In genomic region chr16:68432701-68433100, GRCh38 we compare ENCODE assay signal across 40 cellular contexts. TPM values are rescaled to one million over a fixed set of nuclear protein-coding genes. Genes with fewer than 3 reads are reported as not detected.
"Had no signal": no experiment of that assay in that cellular context is flagged by ENCODE, and none has a peak within 500 bp of the region (broad histone marks: within the 10 kb centered on the region; RNA-seq: fewer than 3 reads in every experiment).

No MANE protein-coding gene starts in this region.

- H3K27ac Mint-ChIP-seq: activated naive CD4-positive, alpha-beta T cell treated with anti-CD3 and anti-CD28 coated beads for 36 hours; activated naive CD4-positive, alpha-beta T cell treated with anti-CD3 and anti-CD28 coated beads, Interleukin-2, amount 10 ng/mL, durations not matched to agents 7 days and 5 days; activated naive CD4-positive, alpha-beta T cell treated with anti-CD3 and anti-CD28 coated beads, Interleukin-2, amount 50 U/mL, for 24 hours; activated naive CD4-positive, alpha-beta T cell treated with anti-CD3 and anti-CD28 coated beads, Interleukin-2, amount 50 U/mL, for 72 hours; activated naive CD8-positive, alpha-beta T cell; activated naive CD8-positive, alpha-beta T cell treated with anti-CD3 and anti-CD28 coated beads for 36 hours; activated naive CD8-positive, alpha-beta T cell treated with anti-CD3 and anti-CD28 coated beads, Interleukin-2, amount 10 ng/mL, durations not matched to agents 7 days and 5 days; activated naive CD8-positive, alpha-beta T cell treated with anti-CD3 and anti-CD28 coated beads, Interleukin-2, amount 50 U/mL, for 24 hours; activated T-cell treated with anti-CD3 and anti-CD28 coated beads, Interleukin-2, amount 50 U/mL, for 72 hours; activated T-helper 1 cell treated with anti-CD3 and anti-CD28 coated beads, Interleukin-12 subunit alpha, Interleukin-12 subunit beta, Interleukin-2, Interleukin-4 antibody, amounts not matched to agents 30 ng/mL and 10 ng/mL and 1 ng/mL, durations not matched to agents 14 hours and 24 hours and 36 hours; activated T-helper 17 cell treated with anti-CD3 and anti-CD28 coated beads, Interleukin-2, amount 50 U/mL, for 72 hours; activated T-helper 2 cell treated with anti-CD3 and anti-CD28 coated beads, Interferon-gamma antibody, Interleukin-2, Interleukin-4, amounts not matched to agents 10 μg/mL and 5 μg/mL and 100 μg/mL, durations not matched to agents 14 hours and 24 hours and 36 hours; brain had no signal

- ATAC-seq: activated naive CD4-positive, alpha-beta T cell treated with anti-CD3 and anti-CD28 coated beads, Interleukin-2, amount 50 U/mL, for 72 hours; activated naive CD8-positive, alpha-beta T cell treated with anti-CD3 and anti-CD28 coated beads, Interleukin-2, amount 50 U/mL, for 24 hours; activated T-cell treated with anti-CD3 and anti-CD28 coated beads, Interleukin-2, amount 50 U/mL, for 4 hours; activated T-cell treated with anti-CD3 and anti-CD28 coated beads, Interleukin-2, amount 50 U/mL, for 72 hours; activated T-helper 17 cell treated with anti-CD3 and anti-CD28 coated beads, Interleukin-2, amount 50 U/mL, for 72 hours; body of pancreas had no signal

- H3K27ac ChIP-seq: adrenal gland, ascending aorta, body of pancreas, brain microvascular endothelial cell, breast epithelium, cardiac muscle cell had no signal

- H3K4me3 ChIP-seq: adrenal gland, ascending aorta, body of pancreas, breast epithelium, cardiac muscle cell had no signal

- H3K36me3 Mint-ChIP-seq: activated naive CD8-positive, alpha-beta T cell; activated naive CD8-positive, alpha-beta T cell treated with anti-CD3 and anti-CD28 coated beads for 36 hours had no signal

- H3K4me3 Mint-ChIP-seq: activated naive CD4-positive, alpha-beta T cell treated with anti-CD3 and anti-CD28 coated beads for 36 hours; activated naive CD4-positive, alpha-beta T cell treated with anti-CD3 and anti-CD28 coated beads, Interleukin-2, amount 10 ng/mL, durations not matched to agents 7 days and 5 days; activated naive CD4-positive, alpha-beta T cell treated with anti-CD3 and anti-CD28 coated beads, Interleukin-2, amount 50 U/mL, for 24 hours; activated naive CD8-positive, alpha-beta T cell; activated naive CD8-positive, alpha-beta T cell treated with anti-CD3 and anti-CD28 coated beads for 36 hours; activated naive CD8-positive, alpha-beta T cell treated with anti-CD3 and anti-CD28 coated beads, Interleukin-2, amount 10 ng/mL, durations not matched to agents 7 days and 5 days; activated naive CD8-positive, alpha-beta T cell treated with anti-CD3 and anti-CD28 coated beads, Interleukin-2, amount 50 U/mL, for 24 hours; activated T-cell treated with anti-CD3 and anti-CD28 coated beads, Interleukin-2, amount 50 U/mL, for 4 hours; activated T-cell treated with anti-CD3 and anti-CD28 coated beads, Interleukin-2, amount 50 U/mL, for 72 hours; activated T-helper 1 cell treated with anti-CD3 and anti-CD28 coated beads, Interleukin-12 subunit alpha, Interleukin-12 subunit beta, Interleukin-2, Interleukin-4 antibody, amounts not matched to agents 30 ng/mL and 10 ng/mL and 1 ng/mL, durations not matched to agents 14 hours and 24 hours and 36 hours; activated T-helper 17 cell treated with anti-CD3 and anti-CD28 coated beads, Interleukin-2, amount 50 U/mL, for 72 hours; brain; central memory CD8-positive, alpha-beta T cell had no signal

- H3K36me3 ChIP-seq: adrenal gland, ascending aorta, brain microvascular endothelial cell, breast epithelium, cardiac muscle cell had no signal

- DNase-seq: activated effector memory CD4-positive, alpha-beta T cell treated with anti-CD3 and anti-CD28 coated beads, Interleukin-2, amount 50 U/mL, for 16 hours; activated effector memory CD4-positive, alpha-beta T cell treated with Interleukin-2 at 50 U/mL for 16 hours; activated gamma-delta T cell; activated gamma-delta T cell treated with Interleukin-2 at 50 U/mL for 16 hours; activated naive CD4-positive, alpha-beta T cell; activated naive CD4-positive, alpha-beta T cell treated with anti-CD3 and anti-CD28 coated beads for 36 hours; activated naive CD4-positive, alpha-beta T cell treated with anti-CD3 and anti-CD28 coated beads, Interleukin-2, amount 10 ng/mL, durations not matched to agents 7 days and 5 days; activated naive CD4-positive, alpha-beta T cell treated with anti-CD3 and anti-CD28 coated beads, Interleukin-2, amount 50 U/mL, for 16 hours; activated naive CD4-positive, alpha-beta T cell treated with Interleukin-2 at 50 U/mL for 16 hours; activated naive CD8-positive, alpha-beta T cell treated with anti-CD3 and anti-CD28 coated beads for 36 hours; activated naive CD8-positive, alpha-beta T cell treated with anti-CD3 and anti-CD28 coated beads, Interleukin-2, amount 10 ng/mL, durations not matched to agents 7 days and 5 days; activated naive CD8-positive, alpha-beta T cell treated with anti-CD3 and anti-CD28 coated beads, Interleukin-2, amount 50 U/mL, for 24 hours; activated T-cell treated with anti-CD3 and anti-CD28 coated beads, Interleukin-2, amount 50 U/mL, for 1 hour; activated T-cell treated with anti-CD3 and anti-CD28 coated beads, Interleukin-2, amount 50 U/mL, for 4 hours; activated T-cell treated with anti-CD3 and anti-CD28 coated beads, Interleukin-2, amount 50 U/mL, for 48 hours; activated T-cell treated with anti-CD3 and anti-CD28 coated beads, Interleukin-2, amount 50 U/mL, for 72 hours; adrenal gland; amniotic stem cell; amygdala; anterior cingulate cortex; aorta; body of pancreas; brain microvascular endothelial cell; caudate nucleus; central memory CD4-positive, alpha-beta T cell; cerebellar nuclear complex had no signal

- H3K27me3 Mint-ChIP-seq: activated naive CD4-positive, alpha-beta T cell treated with anti-CD3 and anti-CD28 coated beads, Interleukin-2, amount 50 U/mL, for 24 hours; activated naive CD8-positive, alpha-beta T cell; activated naive CD8-positive, alpha-beta T cell treated with anti-CD3 and anti-CD28 coated beads for 36 hours; activated naive CD8-positive, alpha-beta T cell treated with anti-CD3 and anti-CD28 coated beads, Interleukin-2, amount 50 U/mL, for 24 hours; activated T-helper 17 cell treated with anti-CD3 and anti-CD28 coated beads, Interleukin-2, amount 50 U/mL, for 72 hours had no signal

- H3K27me3 ChIP-seq: adrenal gland, ascending aorta, body of pancreas, brain microvascular endothelial cell, breast epithelium had no signal

- H3K4me1 ChIP-seq: adrenal gland, ascending aorta, body of pancreas, breast epithelium had no signal

- H3K9me3 ChIP-seq: adrenal gland, ascending aorta, body of pancreas, breast epithelium had no signal

RNA-seq across cellular contexts. Expression of gene SMPD3, which starts 15.6 kb away (rescaled TPM):
- total RNA-seq: ascending aorta, bronchial epithelial cell, cardiac septum, chondrocyte had no signal
